In the genomic region with DNA sequence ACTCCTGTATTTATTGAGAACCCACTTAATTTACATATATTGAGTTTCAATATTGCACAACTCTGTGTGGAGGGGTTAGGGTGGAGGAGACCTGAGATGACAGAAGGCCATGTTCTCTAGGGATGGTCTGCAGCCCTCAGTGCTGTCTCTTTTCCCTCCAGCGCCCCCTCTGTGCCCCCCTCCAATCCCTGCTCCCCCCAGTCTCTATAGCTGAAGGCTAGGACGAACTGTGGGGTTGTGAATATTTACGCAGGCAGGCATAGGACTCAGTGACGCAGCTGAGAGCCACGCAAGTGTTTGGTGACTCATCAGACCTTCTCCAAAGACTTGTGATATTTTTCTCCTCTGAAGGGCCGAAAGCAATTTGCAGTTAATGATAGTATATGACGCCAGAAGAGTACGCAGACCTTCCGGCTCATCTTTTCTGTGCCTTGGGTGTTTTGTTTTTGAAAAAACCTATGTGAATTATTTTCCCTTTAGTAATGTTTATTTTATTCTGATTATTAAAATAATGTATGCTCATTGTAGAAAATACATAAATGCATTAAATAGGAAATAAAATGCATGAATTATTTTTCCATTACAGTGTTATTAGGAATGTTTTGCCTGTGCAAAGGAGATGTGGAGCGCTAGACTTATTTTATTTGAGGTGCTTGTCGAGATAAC, we compare ENCODE assay signal across 11 cellular contexts. TPM values are rescaled to one million over a fixed set of nuclear protein-coding genes. Genes with fewer than 3 reads are reported as not detected.
DNase-seq lines count a peak whose midpoint lies in the region; ATAC-seq and TF ChIP-seq lines count a peak whose summit lies in the region.
"Had no signal": no experiment of that assay in that cellular context is flagged by ENCODE, and none has a peak within 500 bp of the region (broad histone marks: within the 10 kb centered on the region; RNA-seq: fewer than 3 reads in every experiment).

No MANE protein-coding gene starts in this region.

- H3K9me3 Mint-ChIP-seq in activated CD8-positive, alpha-beta memory T cell treated with anti-CD3 and anti-CD28 coated beads, Interleukin-2, amount 10 ng/mL, durations not matched to agents 7 days and 5 days (ENCODE audit: low read depth), result no peaks in the 10 kb centered on the region
- H3K9me3 Mint-ChIP-seq: activated T-helper 1 cell treated with anti-CD3 and anti-CD28 coated beads, Interleukin-12 subunit alpha, Interleukin-12 subunit beta, Interleukin-2, Interleukin-4 antibody, amounts not matched to agents 30 ng/mL and 10 ng/mL and 1 ng/mL, durations not matched to agents 14 hours and 24 hours and 36 hours had no signal

- no peaks in the 10 kb centered on the region for H4K20me1 ChIP-seq in MM.1S (ENCODE audit: insufficient read depth, low read length)

- DNase-seq in activated CD8-positive, alpha-beta memory T cell treated with anti-CD3 and anti-CD28 coated beads, Interleukin-2, amount 10 ng/mL, durations not matched to agents 7 days and 5 days, result peak; percentile 54
- no peak for DNase-seq in activated CD8-positive, alpha-beta memory T cell treated with anti-CD3 and anti-CD28 coated beads, Interleukin-2, amount 50 U/mL, for 48 hours
- DNase-seq in RKO (ENCODE audit: low spot score) (peak; percentile 73), fibroblast of mammary gland (ENCODE audit: low read depth) (peak; percentile 52), upper lobe of right lung (peak; percentile 62), MM.1S (no peak)
- no peak for DNase-seq in effector memory CD4-positive, alpha-beta T cell
- DNase-seq: GOT3, NCI-H2107 had no signal

- no peaks in the 10 kb centered on the region for H3K9me2 ChIP-seq in MM.1S (replicated peaks; ENCODE audit: insufficient read depth, low read length)

- H3F3A ChIP-seq in MM.1S (ENCODE audit: insufficient read depth, low read length), result no peaks in the 10 kb centered on the region

- CTCF ChIA-PET in activated CD8-positive, alpha-beta memory T cell treated with anti-CD3 and anti-CD28 coated beads, Interleukin-2, amount 10 ng/mL, durations not matched to agents 7 days and 5 days (lab: Charles Lee), result interaction anchor here (1.2 to 2.2 kb wide), 2 partner anchors 24 to 25 kb away, joined by 3 to 8 read pairs; no protein-coding TSS in a partner anchor

- H3K4me3 Mint-ChIP-seq in activated CD8-positive, alpha-beta memory T cell treated with anti-CD3 and anti-CD28 coated beads, Interleukin-2, amount 10 ng/mL, durations not matched to agents 7 days and 5 days, result no peak overlapping the region
- H3K4me3 Mint-ChIP-seq: activated T-helper 1 cell treated with anti-CD3 and anti-CD28 coated beads, Interleukin-12 subunit alpha, Interleukin-12 subunit beta, Interleukin-2, Interleukin-4 antibody, amounts not matched to agents 30 ng/mL and 10 ng/mL and 1 ng/mL, durations not matched to agents 14 hours and 24 hours and 36 hours had no signal

- H3K4me3 ChIP-seq in fibroblast of mammary gland (ENCODE audit: control insufficient read depth, low read depth, low read length) (no peak overlapping the region), upper lobe of right lung (no peak overlapping the region), MM.1S (ENCODE audit: low read length) (no peak overlapping the region)
- H3K4me3 ChIP-seq in effector memory CD4-positive, alpha-beta T cell (ENCODE audit: insufficient read depth, low read depth, low read length, poor library complexity, severe bottlenecking), result no peak overlapping the region

- peak; percentile 63 for ATAC-seq in activated CD8-positive, alpha-beta memory T cell treated with anti-CD3 and anti-CD28 coated beads, Interleukin-2, amount 10 ng/mL, durations not matched to agents 7 days and 5 days
- peak; percentile 68 for ATAC-seq in upper lobe of right lung
- no peak for ATAC-seq in GM21737 (IDR thresholded peaks at IDR 0.05; ENCODE audit: unreplicated experiment)

- H3K4me1 ChIP-seq in upper lobe of right lung, result peaks cover 12% of the 10 kb centered on the region
- H3K4me1 ChIP-seq in effector memory CD4-positive, alpha-beta T cell (ENCODE audit: control insufficient read depth, insufficient read depth, low read length, poor library complexity, severe bottlenecking), result peaks cover 17% of the 10 kb centered on the region
- H3K4me1 ChIP-seq in MM.1S (ENCODE audit: low read length), result no peaks in the 10 kb centered on the region

- intact Hi-C loops in upper lobe of right lung (cut with DNase I), result no loop called here

- no peak overlapping the region for H3K4me2 ChIP-seq in MM.1S (ENCODE audit: low read depth, low read length)

- no peaks in the 10 kb centered on the region for H3K36me3 Mint-ChIP-seq in activated CD8-positive, alpha-beta memory T cell treated with anti-CD3 and anti-CD28 coated beads, Interleukin-2, amount 10 ng/mL, durations not matched to agents 7 days and 5 days

- peaks cover 46% of the 10 kb centered on the region for H3K4me1 Mint-ChIP-seq in activated CD8-positive, alpha-beta memory T cell treated with anti-CD3 and anti-CD28 coated beads, Interleukin-2, amount 10 ng/mL, durations not matched to agents 7 days and 5 days

- H3K9me3 ChIP-seq in upper lobe of right lung (no peaks in the 10 kb centered on the region), MM.1S (replicated peaks; ENCODE audit: insufficient read depth, low read length) (no peaks in the 10 kb centered on the region)
- no peaks in the 10 kb centered on the region for H3K9me3 ChIP-seq in effector memory CD4-positive, alpha-beta T cell (ENCODE audit: control insufficient read depth, low read length)

- no peaks in the 10 kb centered on the region for H3K79me2 ChIP-seq in MM.1S (ENCODE audit: low read length)

- H2AFZ ChIP-seq in MM.1S (ENCODE audit: low read length), result no peak overlapping the region

- no peaks in the 10 kb centered on the region for H3K27me3 Mint-ChIP-seq in activated CD8-positive, alpha-beta memory T cell treated with anti-CD3 and anti-CD28 coated beads, Interleukin-2, amount 10 ng/mL, durations not matched to agents 7 days and 5 days

- TF ChIP-seq CTCF in fibroblast of mammary gland (conservative IDR thresholded peaks at IDR 0.05; ENCODE audit: control insufficient read depth, insufficient read depth, low read depth, low read length) (no peak), upper lobe of right lung (IDR thresholded peaks at IDR 0.05) (no peak), MM.1S (IDR thresholded peaks at IDR 0.05; ENCODE audit: low read length) (no peak)

- H3K27me3 ChIP-seq in upper lobe of right lung, result no peaks in the 10 kb centered on the region
- no peaks in the 10 kb centered on the region for H3K27me3 ChIP-seq in effector memory CD4-positive, alpha-beta T cell (replicated peaks; ENCODE audit: control insufficient read depth, insufficient read depth, low read length, poor library complexity, severe bottlenecking)
- no peaks in the 10 kb centered on the region for H3K27me3 ChIP-seq in MM.1S (replicated peaks; ENCODE audit: insufficient read depth, low read length)

- no peak overlapping the region for H3K9ac ChIP-seq in MM.1S (ENCODE audit: low read length)

- H3K27ac ChIP-seq in upper lobe of right lung, result no peak overlapping the region
- no peak overlapping the region for H3K27ac ChIP-seq in effector memory CD4-positive, alpha-beta T cell (ENCODE audit: insufficient read depth, low read length, poor library complexity, severe bottlenecking)
- no peak overlapping the region for H3K27ac ChIP-seq in MM.1S (ENCODE audit: low read length)

- peak overlapping the region; percentile 24 for H3K27ac Mint-ChIP-seq in activated CD8-positive, alpha-beta memory T cell treated with anti-CD3 and anti-CD28 coated beads, Interleukin-2, amount 10 ng/mL, durations not matched to agents 7 days and 5 days

- no peaks in the 10 kb centered on the region for H3K36me3 ChIP-seq in upper lobe of right lung
- H3K36me3 ChIP-seq in effector memory CD4-positive, alpha-beta T cell (ENCODE audit: control insufficient read depth, insufficient read depth, low read length), result no peaks in the 10 kb centered on the region
- H3K36me3 ChIP-seq in MM.1S (replicated peaks; ENCODE audit: insufficient read depth, low read length), result no peaks in the 10 kb centered on the region

RNA-seq across cellular contexts. Expression of a gene that starts 32.2 kb away (rescaled TPM):
- total RNA-seq in activated CD8-positive, alpha-beta memory T cell treated with anti-CD3 and anti-CD28 coated beads, Interleukin-2, amount 10 ng/mL, durations not matched to agents 7 days and 5 days, result 1 to 10 TPM; 8.1 to 9.5 TPM
- total RNA-seq in upper lobe of right lung, result 7.9 TPM

Comparison
In these comparisons a context has a peak if more than half of its experiments do, and no peak if none do; other contexts are left out.
1. DNase-seq: peak in activated CD8-positive, alpha-beta memory T cell treated with anti-CD3 and anti-CD28 coated beads, Interleukin-2, amount 10 ng/mL, durations not matched to agents 7 days and 5 days (single experiment), RKO (single experiment), fibroblast of mammary gland (single experiment) and upper lobe of right lung (single experiment); none in activated CD8-positive, alpha-beta memory T cell treated with anti-CD3 and anti-CD28 coated beads, Interleukin-2, amount 50 U/mL, for 48 hours (single experiment), effector memory CD4-positive, alpha-beta T cell (0 of 3) and MM.1S (single experiment).